ENCODE assay signal across 24 cellular contexts in the genomic region with DNA sequence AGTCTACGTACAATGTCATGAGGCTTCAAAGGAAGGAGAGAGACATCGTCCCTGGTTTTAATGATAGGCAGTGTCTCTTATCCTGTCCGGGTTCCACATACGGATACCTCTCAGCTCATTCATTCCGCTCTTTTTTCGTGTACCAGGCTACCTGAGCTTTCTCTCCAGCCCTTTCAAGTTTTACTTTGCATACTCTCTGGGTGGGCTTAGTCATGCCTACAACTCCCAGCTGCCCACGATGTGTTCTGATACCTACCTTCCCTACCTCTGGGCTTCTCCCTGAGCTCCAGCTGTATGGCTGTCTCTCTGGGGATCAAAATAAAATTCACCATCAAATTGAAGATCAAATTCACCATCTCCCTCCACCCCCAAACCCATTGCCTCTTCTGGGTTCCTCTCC.
"Had no signal": no experiment of that assay in that cellular context is flagged by ENCODE, and none has a peak within 500 bp of the region (broad histone marks: within the 10 kb centered on the region; RNA-seq: fewer than 3 reads in every experiment).

No MANE protein-coding gene starts in this region.

- H3K27me3 ChIP-seq: gastrocnemius medialis, right lobe of liver, tibial nerve had no signal

- H3K4me1 ChIP-seq: gastrocnemius medialis, heart right ventricle, left ventricle myocardium inferior, lower lobe of right lung, parathyroid adenoma, prostate gland, right lobe of liver, tibial nerve had no signal

- H3K9me3 ChIP-seq: gastrocnemius medialis, heart right ventricle, left ventricle myocardium inferior, lower lobe of right lung, prostate gland, right lobe of liver, tibial nerve had no signal

- H3K4me3 ChIP-seq: coronary artery, gastrocnemius medialis, heart right ventricle, left ventricle myocardium inferior, lower lobe of right lung, prostate gland, right lobe of liver, tibial nerve had no signal

- FAIRE-seq: endometrium, keratinocyte had no signal

- H3K4me1 Mint-ChIP-seq: immature natural killer cell; memory B cell; stimulated activated effector memory CD8-positive, alpha-beta T cell treated with anti-CD3 and anti-CD28 coated beads, Interleukin-12 subunit alpha, Interleukin-12 subunit beta, amount 100 ng/mL, for 72 hours had no signal

- H3K36me3 ChIP-seq: gastrocnemius medialis, heart right ventricle, left ventricle myocardium inferior, lower lobe of right lung, prostate gland, right lobe of liver, tibial nerve had no signal

- H3K9me3 Mint-ChIP-seq: natural killer cell treated with Interleukin-12 subunit alpha and Interleukin-12 subunit beta and Interleukin-15 and Interleukin-18, amount 100 ng/mL, for 72 hours had no signal

- H3K27ac Mint-ChIP-seq: immature natural killer cell; memory B cell; natural killer cell treated with Interleukin-12 subunit alpha and Interleukin-12 subunit beta and Interleukin-15 and Interleukin-18, amount 100 ng/mL, for 72 hours; stimulated activated effector memory CD8-positive, alpha-beta T cell treated with anti-CD3 and anti-CD28 coated beads, Interleukin-12 subunit alpha, Interleukin-12 subunit beta, amount 100 ng/mL, for 72 hours had no signal

- H3K27ac ChIP-seq: coronary artery, gastrocnemius medialis, heart right ventricle, left ventricle myocardium inferior, lower lobe of right lung, parathyroid adenoma, prostate gland, right lobe of liver, tibial nerve had no signal

- H3K36me3 Mint-ChIP-seq: immature natural killer cell; memory B cell; natural killer cell treated with Interleukin-12 subunit alpha and Interleukin-12 subunit beta and Interleukin-15 and Interleukin-18, amount 100 ng/mL, for 72 hours had no signal

- DNase-seq: central memory CD4-positive, alpha-beta T cell; effector CD4-positive, alpha-beta T cell; gastrocnemius medialis; heart right ventricle; hypothalamus; immature natural killer cell; left cardiac atrium; left ventricle myocardium inferior; lower lobe of right lung; midbrain; right lobe of liver; stimulated activated CD4-positive, alpha-beta T cell treated with anti-CD3 and anti-CD28 coated beads, Interleukin-4, amount 100 ng/mL, for 1 hour; stimulated activated CD8-positive, alpha-beta memory T cell treated with anti-CD3 and anti-CD28 coated beads, Interleukin-4, amount 100 ng/mL, for 48 hours; stimulated activated naive CD8-positive, alpha-beta T cell treated with anti-CD3 and anti-CD28 coated beads, Interleukin-15, Interleukin-2, amounts not matched to agents 100 U/mL and 50 U/mL, for 24 hours had no signal

- ATAC-seq: esophagus mucosa; gastrocnemius medialis; heart right ventricle; left cardiac atrium; lower lobe of right lung; natural killer cell treated with Interleukin-12 subunit alpha and Interleukin-12 subunit beta and Interleukin-15 and Interleukin-18, amount 100 ng/mL, for 72 hours; right lobe of liver; stimulated activated effector memory CD8-positive, alpha-beta T cell treated with anti-CD3 and anti-CD28 coated beads, Interleukin-12 subunit alpha, Interleukin-12 subunit beta, amount 100 ng/mL, for 72 hours; stimulated activated naive CD8-positive, alpha-beta T cell treated with anti-CD3 and anti-CD28 coated beads, Interleukin-15, Interleukin-2, amounts not matched to agents 100 U/mL and 50 U/mL, for 24 hours had no signal

- H3K9ac ChIP-seq: parathyroid adenoma had no signal

- H3K4me3 Mint-ChIP-seq: immature natural killer cell; memory B cell; natural killer cell treated with Interleukin-12 subunit alpha and Interleukin-12 subunit beta and Interleukin-15 and Interleukin-18, amount 100 ng/mL, for 72 hours; stimulated activated effector memory CD8-positive, alpha-beta T cell treated with anti-CD3 and anti-CD28 coated beads, Interleukin-12 subunit alpha, Interleukin-12 subunit beta, amount 100 ng/mL, for 72 hours had no signal
